Comparison of ENCODE assay signal across 8 cellular contexts in the genomic region with DNA sequence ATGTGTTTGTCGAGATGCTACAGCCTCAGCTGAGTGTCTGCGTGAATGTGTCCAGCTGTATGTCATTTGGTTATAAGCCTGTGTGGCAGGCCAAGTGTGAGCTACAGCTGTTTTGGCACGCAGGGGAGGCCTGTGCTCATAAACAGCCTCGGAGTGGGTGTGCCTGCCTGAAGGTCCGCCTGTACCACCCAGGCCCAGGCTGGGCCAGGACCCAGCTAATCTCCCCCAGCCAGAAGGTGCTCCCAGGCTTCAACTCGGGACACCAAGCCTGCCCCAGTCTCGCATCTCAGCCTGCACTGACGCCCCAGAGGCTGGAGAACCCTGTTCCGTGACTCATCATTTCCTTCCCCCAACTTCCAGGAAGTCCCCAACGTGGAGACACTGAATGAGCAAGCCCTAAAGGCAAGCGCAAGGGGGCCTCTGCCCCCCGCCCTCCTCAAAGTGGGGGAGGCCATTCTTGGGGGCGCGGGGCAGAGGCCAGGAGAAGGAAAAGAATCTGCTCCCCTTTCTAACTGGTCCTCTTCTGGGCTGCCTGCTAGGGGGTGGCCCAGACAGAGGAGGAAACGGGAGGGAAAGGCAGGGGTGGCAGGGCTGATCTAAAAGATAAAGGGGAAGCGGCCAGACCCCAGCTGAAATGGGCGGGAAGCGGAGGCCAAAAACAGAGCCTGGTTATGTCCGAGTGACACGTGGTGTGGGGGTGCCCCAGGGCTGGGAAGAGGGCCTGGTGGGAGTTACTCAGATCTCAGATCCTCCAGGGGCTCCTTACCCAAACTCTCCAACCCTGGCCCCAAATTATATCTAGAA. TPM values are rescaled to one million over a fixed set of nuclear protein-coding genes. Genes with fewer than 3 reads are reported as not detected.
A peak's percentile ranks its signal among the peaks of the same experiment; 100 is the strongest.
DNase-seq lines count a peak whose midpoint lies in the region; ATAC-seq and TF ChIP-seq lines count a peak whose summit lies in the region.

No MANE protein-coding gene starts in this region.

- H3K4me3 ChIP-seq in ascending aorta (peak overlapping the region; percentile 51 to 78), iPS-11a (ENCODE audit: low read depth, low read length) (peak overlapping the region; percentile 96), skeletal muscle tissue (ENCODE audit: low read length in 3 of 3) (peak overlapping the region; percentile 58 to 72 (median 70))

- H3K27me3 ChIP-seq in ascending aorta (no peaks in the 10 kb centered on the region), skeletal muscle tissue (ENCODE audit: control insufficient read depth in 3 of 3, insufficient read depth in 3 of 3, low read length in 3 of 3) (peaks cover 0 to 43% (median 15%) of the 10 kb centered on the region in 3 donors)

- ATAC-seq in HG03521 (IDR thresholded peaks at IDR 0.05; ENCODE audit: unreplicated experiment) = no peak

- TF ChIP-seq CTCF in ascending aorta (IDR thresholded peaks at IDR 0.05) = no peak

- peak; percentile 6 for DNase-seq in NCI-H2227 (lab: John Stamatoyannopoulos, UW; ENCODE audit: unreplicated experiment)
- DNase-seq in NCI-H2227 treated with DMSO at 0.1 percent for 48 hours (lab: John Stamatoyannopoulos, UW) = no peak
- peak; percentile 73 for DNase-seq in LoVo (ENCODE audit: low spot score)
- peak; percentile 83 for DNase-seq in T-helper 22 cell (ENCODE audit: low read depth)
- DNase-seq in ascending aorta (ENCODE audit: low spot score in 2 of 2) = peak; percentile 38 to 89

- no peaks in the 10 kb centered on the region for H3K9me3 ChIP-seq in ascending aorta
- no peaks in the 10 kb centered on the region for H3K9me3 ChIP-seq in skeletal muscle tissue (ENCODE audit: control insufficient read depth in 3 of 3, low read length in 3 of 3)

- intact Hi-C loops in ascending aorta (cut with DNase I) = no loop called here

- H3K4me1 ChIP-seq in ascending aorta (peaks cover 0 to 3% of the 10 kb centered on the region in 2 donors), skeletal muscle tissue (ENCODE audit: control insufficient read depth in 3 of 3, insufficient read depth in 3 of 3, low read length in 3 of 3) (peaks cover 29 to 38% (median 37%) of the 10 kb centered on the region in 3 donors)

- H3K27ac ChIP-seq in ascending aorta (peak overlapping the region; percentile 74 to 81), skeletal muscle tissue (ENCODE audit: low read depth, low read length) (peak overlapping the region; percentile 83)

- H3K9ac ChIP-seq in skeletal muscle tissue (ENCODE audit: low read depth in 1 of 3, low read length in 3 of 3) = peak overlapping the region; percentile 61 to 71 (median 69)

- H3K36me3 ChIP-seq in ascending aorta = peaks cover 6 to 8% of the 10 kb centered on the region in 2 donors
- H3K36me3 ChIP-seq in skeletal muscle tissue (ENCODE audit: control insufficient read depth in 3 of 3, insufficient read depth in 3 of 3, low read length in 3 of 3) = peaks cover 0 to 5% (median 2%) of the 10 kb centered on the region in 3 donors

RNA-seq across cellular contexts. Expression of a gene that starts 2.0 kb away (rescaled TPM):
- total RNA-seq in ascending aorta (86.8 TPM), skeletal muscle tissue (24.5 TPM)

RNA-seq across cellular contexts. Expression of a gene that starts 40.2 kb away (rescaled TPM):
- total RNA-seq in ascending aorta (151 TPM), skeletal muscle tissue (28.2 TPM)

RNA-seq across cellular contexts. Expression of a gene that starts 40.6 kb away (rescaled TPM):
- total RNA-seq in ascending aorta (11.8 TPM), skeletal muscle tissue (5.7 TPM)
